34 cellular contexts compared by ENCODE assay signal in genomic region chr5:7714697-7715096, GRCh38.
"Had no signal": no experiment of that assay in that cellular context is flagged by ENCODE, and none has a peak within 500 bp of the region (broad histone marks: within the 10 kb centered on the region; RNA-seq: fewer than 3 reads in every experiment).

No MANE protein-coding gene starts in this region.

- H3K9me3 Mint-ChIP-seq: activated CD4-positive, alpha-beta memory T cell treated with anti-CD3 and anti-CD28 coated beads, Interleukin-2, amount 10 ng/mL, durations not matched to agents 7 days and 5 days; activated CD4-positive, alpha-beta T cell treated with anti-CD3 and anti-CD28 coated beads, Interleukin-2, amount 10 ng/mL, durations not matched to agents 7 days and 5 days; activated T-cell treated with anti-CD3 and anti-CD28 coated beads, Interleukin-2, amount 50 U/mL, for 24 hours; mesothelial cell of epicardium; nephron progenitor cell; T-helper 1 cell treated with Interleukin-12 subunit alpha and Interleukin-12 subunit beta and Interleukin-4 antibody, amounts not matched to agents 30 μg/mL and 1 μg/mL, for 36 hours had no signal

- H2AFZ ChIP-seq: parathyroid adenoma had no signal

- H3K36me3 ChIP-seq: breast epithelium, colonic mucosa, esophagus squamous epithelium, spleen, transverse colon, uterus had no signal

- H3K36me3 Mint-ChIP-seq: mesothelial cell of epicardium, naive B cell had no signal

- H3K27me3 ChIP-seq: breast epithelium, colonic mucosa, esophagus squamous epithelium, spleen, testis, transverse colon, uterus had no signal

- H3K4me3 ChIP-seq: breast epithelium, colonic mucosa, esophagus squamous epithelium, spleen, testis, transverse colon, uterus had no signal

- H3K27ac ChIP-seq: breast epithelium, colonic mucosa, epithelial cell of prostate, esophagus squamous epithelium, parathyroid adenoma, spleen, testis, transverse colon, uterus had no signal

- FAIRE-seq: endometrium, frontal cortex, kidney had no signal

- H3K9ac ChIP-seq: parathyroid adenoma had no signal

- H3K27ac Mint-ChIP-seq: activated CD4-positive, alpha-beta memory T cell treated with anti-CD3 and anti-CD28 coated beads, Interleukin-2, amount 10 ng/mL, durations not matched to agents 7 days and 5 days; activated CD4-positive, alpha-beta T cell treated with anti-CD3 and anti-CD28 coated beads, Interleukin-2, amount 10 ng/mL, durations not matched to agents 7 days and 5 days; activated T-cell treated with anti-CD3 and anti-CD28 coated beads, Interleukin-2, amount 50 U/mL, for 24 hours; mesothelial cell of epicardium; naive B cell; nephron progenitor cell; T-helper 1 cell treated with Interleukin-12 subunit alpha and Interleukin-12 subunit beta and Interleukin-4 antibody, amounts not matched to agents 30 μg/mL and 1 μg/mL, for 36 hours had no signal

- H3K4me3 Mint-ChIP-seq: activated CD4-positive, alpha-beta memory T cell treated with anti-CD3 and anti-CD28 coated beads, Interleukin-2, amount 10 ng/mL, durations not matched to agents 7 days and 5 days; activated CD4-positive, alpha-beta T cell treated with anti-CD3 and anti-CD28 coated beads, Interleukin-2, amount 10 ng/mL, durations not matched to agents 7 days and 5 days; activated T-cell treated with anti-CD3 and anti-CD28 coated beads, Interleukin-2, amount 50 U/mL, for 24 hours; central memory CD8-positive, alpha-beta T cell; mesothelial cell of epicardium; naive B cell; nephron progenitor cell; T-helper 1 cell treated with Interleukin-12 subunit alpha and Interleukin-12 subunit beta and Interleukin-4 antibody, amounts not matched to agents 30 μg/mL and 1 μg/mL, for 36 hours had no signal

- H3K4me1 Mint-ChIP-seq: activated CD4-positive, alpha-beta memory T cell treated with anti-CD3 and anti-CD28 coated beads, Interleukin-2, amount 10 ng/mL, durations not matched to agents 7 days and 5 days; activated CD4-positive, alpha-beta T cell treated with anti-CD3 and anti-CD28 coated beads, Interleukin-2, amount 10 ng/mL, durations not matched to agents 7 days and 5 days; central memory CD8-positive, alpha-beta T cell; naive B cell; nephron progenitor cell had no signal

- DNase-seq: activated CD4-positive, alpha-beta memory T cell treated with anti-CD3 and anti-CD28 coated beads, Interleukin-2, amount 10 ng/mL, durations not matched to agents 7 days and 5 days; activated CD4-positive, alpha-beta T cell treated with anti-CD3 and anti-CD28 coated beads for 1 hour; activated CD4-positive, alpha-beta T cell treated with anti-CD3 and anti-CD28 coated beads, Interleukin-2, amount 10 ng/mL, durations not matched to agents 7 days and 5 days; activated CD8-positive, alpha-beta memory T cell treated with anti-CD3 and anti-CD28 coated beads, Interleukin-2, amount 50 U/mL, for 48 hours; activated gamma-delta T cell treated with Interleukin-2 at 50 U/mL for 16 hours; activated naive CD4-positive, alpha-beta T cell treated with anti-CD3 and anti-CD28 coated beads, Interleukin-2, amount 50 U/mL, for 16 hours; activated T-cell treated with anti-CD3 and anti-CD28 coated beads, Interleukin-2, amount 50 U/mL, for 24 hours; amniotic stem cell; colonic mucosa; effector CD8-positive, alpha-beta T cell; esophagus squamous epithelium; head of caudate nucleus; hippocampal formation; kidney; left colon; naive B cell; nephron progenitor cell; occipital lobe; right cardiac atrium; spleen; stimulated activated naive CD8-positive, alpha-beta T cell treated with anti-CD3 and anti-CD28 coated beads, Interleukin-15, Interleukin-2, amounts not matched to agents 100 U/mL and 50 U/mL, for 24 hours; SW 1271; T1000; testis; transverse colon; uterus had no signal

- ATAC-seq: left colon; right cardiac atrium; stimulated activated naive CD8-positive, alpha-beta T cell treated with anti-CD3 and anti-CD28 coated beads, Interleukin-15, Interleukin-2, amounts not matched to agents 100 U/mL and 50 U/mL, for 24 hours had no signal

- H3K4me1 ChIP-seq: breast epithelium, colonic mucosa, esophagus squamous epithelium, parathyroid adenoma, spleen, testis, transverse colon, uterus had no signal

- H3K27me3 Mint-ChIP-seq: central memory CD8-positive, alpha-beta T cell had no signal

- H3K9me3 ChIP-seq: breast epithelium, colonic mucosa, esophagus squamous epithelium, spleen, testis, transverse colon, uterus had no signal

- H3K79me2 ChIP-seq: parathyroid adenoma had no signal
